In the genomic region with DNA sequence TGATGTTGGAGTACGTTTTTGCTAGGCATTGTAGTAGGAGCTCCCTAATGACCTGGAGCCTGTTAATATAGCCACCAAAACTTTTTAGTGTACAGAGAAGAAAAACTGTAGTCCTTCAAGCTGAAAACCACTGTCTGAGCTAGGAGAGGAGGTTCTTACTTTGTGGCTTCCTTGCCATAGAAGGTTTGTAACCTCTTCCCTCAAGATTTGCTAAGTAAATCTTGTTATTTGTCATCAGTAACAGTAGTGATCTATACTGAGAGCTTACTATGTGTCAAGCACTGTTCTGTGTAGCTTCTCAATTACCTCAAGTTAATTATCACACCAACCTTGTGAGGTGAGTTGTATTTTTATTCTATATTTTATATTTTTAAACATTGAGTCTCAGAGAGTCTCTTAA, we compare ENCODE assay signal across 9 cellular contexts. TPM values are rescaled to one million over a fixed set of nuclear protein-coding genes. Genes with fewer than 3 reads are reported as not detected.
A peak's percentile ranks its signal among the peaks of the same experiment; 100 is the strongest.
DNase-seq lines count a peak whose midpoint lies in the region; ATAC-seq and TF ChIP-seq lines count a peak whose summit lies in the region.
"Had no signal": no experiment of that assay in that cellular context is flagged by ENCODE, and none has a peak within 500 bp of the region (broad histone marks: within the 10 kb centered on the region; RNA-seq: fewer than 3 reads in every experiment).

No MANE protein-coding gene starts in this region.

- no peaks in the 10 kb centered on the region for H3K4me1 ChIP-seq in mucosa of descending colon (ENCODE audit: low read depth)
- H3K4me1 ChIP-seq: parathyroid adenoma had no signal

- H3K36me3 ChIP-seq in mucosa of descending colon (ENCODE audit: low read depth): no peaks in the 10 kb centered on the region

- DNase-seq in mucosa of descending colon (no peak), superior temporal gyrus (ENCODE audit: extremely low spot score) (no peak), NCI-H1105 treated with DMSO at 0.1 percent for 48 hours (lab: John Stamatoyannopoulos, UW) (no peak)
- no peak for DNase-seq in activated CD8-positive, alpha-beta memory T cell treated with anti-CD3 and anti-CD28 coated beads, Interleukin-2, amount 50 U/mL, for 48 hours
- DNase-seq: KBM-7 had no signal

- ATAC-seq in GM18873 (IDR thresholded peaks at IDR 0.05; ENCODE audit: low FRiP score, unreplicated experiment) (peak; percentile 99), GM21529 (IDR thresholded peaks at IDR 0.05; ENCODE audit: unreplicated experiment) (peak; percentile 98), HG03280 (IDR thresholded peaks at IDR 0.05; ENCODE audit: unreplicated experiment) (peak; percentile 95), mucosa of descending colon (peak; percentile 16)

- no peaks in the 10 kb centered on the region for H3K9me3 ChIP-seq in mucosa of descending colon

- no peak overlapping the region for H3K4me3 ChIP-seq in mucosa of descending colon

- intact Hi-C loops in mucosa of descending colon (cut with DNase I, micrococcal nuclease): no loop called here

- TF ChIP-seq CTCF in mucosa of descending colon (IDR thresholded peaks at IDR 0.05): no peak

RNA-seq across cellular contexts. Expression of a gene that starts 21.2 kb away (rescaled TPM):
- total RNA-seq in mucosa of descending colon: 1 to 10 TPM; 1.5 to 5.0 (median 3.0) TPM

Comparison
In these comparisons a context has a peak if more than half of its experiments do, and no peak if none do; other contexts are left out.
1. ATAC-seq: peak in every context shown above with its lines; median percentile 99 in GM18873; 98 in GM21529; 95 in HG03280; 16 in mucosa of descending colon.